In the genomic region with DNA sequence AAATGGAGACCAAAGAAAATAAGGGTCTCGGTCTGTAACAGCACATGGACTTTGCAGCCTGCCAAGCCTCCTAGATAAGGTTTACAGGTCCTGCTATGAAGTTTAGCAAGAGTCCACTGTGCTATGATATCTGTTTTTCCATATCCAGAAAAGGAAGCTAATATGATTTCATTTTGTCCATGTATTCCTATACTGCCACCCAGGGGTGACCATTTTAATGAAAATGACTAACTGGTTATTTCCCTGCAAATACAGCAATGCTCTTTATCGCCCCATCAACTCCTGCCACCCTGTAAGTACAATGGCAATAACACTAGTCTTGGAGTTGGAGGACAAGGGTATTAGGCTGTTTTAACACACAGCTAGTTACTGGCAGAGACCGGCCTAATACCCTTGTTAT, we compare ENCODE assay signal across 8 cellular contexts.
DNase-seq lines count a peak whose midpoint lies in the region; ATAC-seq, FAIRE-seq and TF ChIP-seq lines count a peak whose summit lies in the region.

No MANE protein-coding gene starts in this region.

- H4K20me1 ChIP-seq in OCI-LY3 (ENCODE audit: insufficient read depth, low read length), result no peaks in the 10 kb centered on the region
- H4K20me1 ChIP-seq in fibroblast of lung (ENCODE audit: control insufficient read depth, extremely low read depth, insufficient read depth, low read length), result no peaks in the 10 kb centered on the region

- H2AFZ ChIP-seq in OCI-LY3 (ENCODE audit: low read depth, low read length), result no peak overlapping the region
- no peak overlapping the region for H2AFZ ChIP-seq in fibroblast of lung (ENCODE audit: low read length)

- DNase-seq in AG04449 (ENCODE audit: low read depth, low spot score) (no peak), H54 (ENCODE audit: insufficient read length, low spot score) (peak; percentile 6), fibroblast of lung (ENCODE audit: low read depth in 2 of 2) (peak in 1 of 2 donors; percentile 13), right atrium auricular region (ENCODE audit: low spot score) (no peak), heart left ventricle (no peak), GM12892 (ENCODE audit: insufficient read length) (no peak)
- DNase-seq in activated CD4-positive, alpha-beta T cell treated with anti-CD3 and anti-CD28 coated beads, Interleukin-2, amount 50 U/mL, for 4 hours, result no peak

- no peak for FAIRE-seq in H54 (lab: Jason Lieb, UNC)
- no peak for FAIRE-seq in GM12892 (lab: Jason Lieb, UNC)

- H3K79me2 ChIP-seq in OCI-LY3 (ENCODE audit: low read length), result no peaks in the 10 kb centered on the region
- no peaks in the 10 kb centered on the region for H3K79me2 ChIP-seq in fibroblast of lung (ENCODE audit: control insufficient read depth, insufficient read depth, low read length)

- H3K4me3 ChIP-seq in AG04449 (ENCODE audit: low read depth, low read length), result no peak overlapping the region
- no peak overlapping the region for H3K4me3 ChIP-seq in OCI-LY3 (ENCODE audit: low read length)
- H3K4me3 ChIP-seq in fibroblast of lung (replicated peaks in 1 of 4; ENCODE audit: control extremely low read depth in 1 of 4, insufficient read depth in 1 of 4, low read depth in 3 of 4, low read length in 4 of 4), result no peak overlapping the region
- H3K4me3 ChIP-seq in right atrium auricular region, result no peak overlapping the region
- no peak overlapping the region for H3K4me3 ChIP-seq in heart left ventricle

- H3K9me3 ChIP-seq in OCI-LY3 (ENCODE audit: insufficient read depth, low read length), result no peaks in the 10 kb centered on the region
- no peaks in the 10 kb centered on the region for H3K9me3 ChIP-seq in fibroblast of lung (ENCODE audit: control insufficient read depth, insufficient read depth, low read depth, low read length)
- H3K9me3 ChIP-seq in right atrium auricular region, result no peaks in the 10 kb centered on the region
- peaks cover 0 to 3% (median 0%) of the 10 kb centered on the region in 12 donors for H3K9me3 ChIP-seq in heart left ventricle

- H3K27ac ChIP-seq in OCI-LY3 (ENCODE audit: low read length) (no peak overlapping the region), fibroblast of lung (ENCODE audit: insufficient read depth, low read length) (no peak overlapping the region), right atrium auricular region (no peak overlapping the region), heart left ventricle (no peak overlapping the region)

- TF ChIP-seq POLR2A in H54 (IDR thresholded peaks at IDR 0.05; ENCODE audit: low read depth, low read length) (no peak), heart left ventricle (IDR thresholded peaks at IDR 0.05) (no peak), GM12892 (IDR thresholded peaks at IDR 0.05; ENCODE audit: low read depth, low read length) (no peak)

- 58 to 66% (median 63%) methylated on average over 3 of the region's 3 CpGs for WGBS in heart left ventricle, 4 donors

- H3K9ac ChIP-seq in OCI-LY3 (ENCODE audit: low read length), result no peak overlapping the region
- no peak overlapping the region for H3K9ac ChIP-seq in fibroblast of lung (ENCODE audit: insufficient read depth, low read length)

- CTCF ChIA-PET in AG04449 (lab: Yijun Ruan, JAX), result interaction anchor here (1.1 to 1.2 kb wide), 2 partner anchors 61 to 64 kb away, joined by 3 to 4 read pairs; no protein-coding TSS in a partner anchor

- H3K4me2 ChIP-seq in OCI-LY3 (ENCODE audit: low read length) (no peak overlapping the region), fibroblast of lung (ENCODE audit: extremely low read depth, insufficient read depth, low read length) (no peak overlapping the region)

- H3K27me3 ChIP-seq in OCI-LY3 (ENCODE audit: low read depth, low read length) (peaks cover 31% of the 10 kb centered on the region), fibroblast of lung (ENCODE audit: control insufficient read depth, insufficient read depth, low read length) (no peaks in the 10 kb centered on the region), right atrium auricular region (no peaks in the 10 kb centered on the region), heart left ventricle (peaks cover 0 to 22% (median 6%) of the 10 kb centered on the region in 9 donors)

- intact Hi-C loops in heart left ventricle (cut with DNase I), result loop anchor here in 1 of 10 donors (10.0 kb wide), 1 partner anchor 59 kb away; no protein-coding TSS in a partner anchor

- H3K36me3 ChIP-seq in OCI-LY3 (replicated peaks; ENCODE audit: low read depth, low read length) (no peaks in the 10 kb centered on the region), fibroblast of lung (ENCODE audit: control insufficient read depth, insufficient read depth, low read length) (no peaks in the 10 kb centered on the region), right atrium auricular region (no peaks in the 10 kb centered on the region), heart left ventricle (no peaks in the 10 kb centered on the region)

- ATAC-seq in heart left ventricle, result no peak

- TF ChIP-seq CTCF in AG04449 (IDR thresholded peaks at IDR 0.05; ENCODE audit: insufficient read depth, low read length, missing control alignments) (peak; percentile 5), OCI-LY3 (IDR thresholded peaks at IDR 0.05; ENCODE audit: low read depth, low read length) (peak; percentile 59), fibroblast of lung (conservative IDR thresholded peaks at IDR 0.05 in 1 of 2, IDR thresholded peaks at IDR 0.05 in 1 of 2; ENCODE audit: low read depth in 1 of 2, low read length in 2 of 2) (peak; percentile 6 to 18), right atrium auricular region (IDR thresholded peaks at IDR 0.05) (peak in 1 of 2 donors; percentile 21), heart left ventricle (IDR thresholded peaks at IDR 0.05) (peak in 3 of 12 donors; percentile 9 to 20 (median 14))

- POLR2A ChIA-PET in AG04449 (lab: Yijun Ruan, JAX), result no interaction called here

- no peaks in the 10 kb centered on the region for H3K4me1 ChIP-seq in OCI-LY3 (ENCODE audit: low read length)
- H3K4me1 ChIP-seq in fibroblast of lung (ENCODE audit: control insufficient read depth, extremely low read depth, insufficient read depth, low read length), result no peaks in the 10 kb centered on the region
- no peaks in the 10 kb centered on the region for H3K4me1 ChIP-seq in right atrium auricular region
- no peaks in the 10 kb centered on the region for H3K4me1 ChIP-seq in heart left ventricle
